In genomic region chr3:49081429-49081828, GRCh38 we compare ENCODE assay signal across 2 cellular contexts.
TF ChIP-seq lines count a peak whose summit lies in the region.

No MANE protein-coding gene starts in this region.

TF ChIP-seq in GM23338, 12 proteins besides CTCF, POLR2A, EP300 and RAD21 (continued from another document):
- no peak for TF ChIP-seq REST (IDR thresholded peaks at IDR 0.05; ENCODE audit: unreplicated experiment)
- no peak for TF ChIP-seq EZH2 (IDR thresholded peaks at IDR 0.05; ENCODE audit: low read depth, unreplicated experiment)
- no peak for TF ChIP-seq NANOG (IDR thresholded peaks at IDR 0.05; ENCODE audit: borderline replicate concordance)
- TF ChIP-seq, protein P1, sequence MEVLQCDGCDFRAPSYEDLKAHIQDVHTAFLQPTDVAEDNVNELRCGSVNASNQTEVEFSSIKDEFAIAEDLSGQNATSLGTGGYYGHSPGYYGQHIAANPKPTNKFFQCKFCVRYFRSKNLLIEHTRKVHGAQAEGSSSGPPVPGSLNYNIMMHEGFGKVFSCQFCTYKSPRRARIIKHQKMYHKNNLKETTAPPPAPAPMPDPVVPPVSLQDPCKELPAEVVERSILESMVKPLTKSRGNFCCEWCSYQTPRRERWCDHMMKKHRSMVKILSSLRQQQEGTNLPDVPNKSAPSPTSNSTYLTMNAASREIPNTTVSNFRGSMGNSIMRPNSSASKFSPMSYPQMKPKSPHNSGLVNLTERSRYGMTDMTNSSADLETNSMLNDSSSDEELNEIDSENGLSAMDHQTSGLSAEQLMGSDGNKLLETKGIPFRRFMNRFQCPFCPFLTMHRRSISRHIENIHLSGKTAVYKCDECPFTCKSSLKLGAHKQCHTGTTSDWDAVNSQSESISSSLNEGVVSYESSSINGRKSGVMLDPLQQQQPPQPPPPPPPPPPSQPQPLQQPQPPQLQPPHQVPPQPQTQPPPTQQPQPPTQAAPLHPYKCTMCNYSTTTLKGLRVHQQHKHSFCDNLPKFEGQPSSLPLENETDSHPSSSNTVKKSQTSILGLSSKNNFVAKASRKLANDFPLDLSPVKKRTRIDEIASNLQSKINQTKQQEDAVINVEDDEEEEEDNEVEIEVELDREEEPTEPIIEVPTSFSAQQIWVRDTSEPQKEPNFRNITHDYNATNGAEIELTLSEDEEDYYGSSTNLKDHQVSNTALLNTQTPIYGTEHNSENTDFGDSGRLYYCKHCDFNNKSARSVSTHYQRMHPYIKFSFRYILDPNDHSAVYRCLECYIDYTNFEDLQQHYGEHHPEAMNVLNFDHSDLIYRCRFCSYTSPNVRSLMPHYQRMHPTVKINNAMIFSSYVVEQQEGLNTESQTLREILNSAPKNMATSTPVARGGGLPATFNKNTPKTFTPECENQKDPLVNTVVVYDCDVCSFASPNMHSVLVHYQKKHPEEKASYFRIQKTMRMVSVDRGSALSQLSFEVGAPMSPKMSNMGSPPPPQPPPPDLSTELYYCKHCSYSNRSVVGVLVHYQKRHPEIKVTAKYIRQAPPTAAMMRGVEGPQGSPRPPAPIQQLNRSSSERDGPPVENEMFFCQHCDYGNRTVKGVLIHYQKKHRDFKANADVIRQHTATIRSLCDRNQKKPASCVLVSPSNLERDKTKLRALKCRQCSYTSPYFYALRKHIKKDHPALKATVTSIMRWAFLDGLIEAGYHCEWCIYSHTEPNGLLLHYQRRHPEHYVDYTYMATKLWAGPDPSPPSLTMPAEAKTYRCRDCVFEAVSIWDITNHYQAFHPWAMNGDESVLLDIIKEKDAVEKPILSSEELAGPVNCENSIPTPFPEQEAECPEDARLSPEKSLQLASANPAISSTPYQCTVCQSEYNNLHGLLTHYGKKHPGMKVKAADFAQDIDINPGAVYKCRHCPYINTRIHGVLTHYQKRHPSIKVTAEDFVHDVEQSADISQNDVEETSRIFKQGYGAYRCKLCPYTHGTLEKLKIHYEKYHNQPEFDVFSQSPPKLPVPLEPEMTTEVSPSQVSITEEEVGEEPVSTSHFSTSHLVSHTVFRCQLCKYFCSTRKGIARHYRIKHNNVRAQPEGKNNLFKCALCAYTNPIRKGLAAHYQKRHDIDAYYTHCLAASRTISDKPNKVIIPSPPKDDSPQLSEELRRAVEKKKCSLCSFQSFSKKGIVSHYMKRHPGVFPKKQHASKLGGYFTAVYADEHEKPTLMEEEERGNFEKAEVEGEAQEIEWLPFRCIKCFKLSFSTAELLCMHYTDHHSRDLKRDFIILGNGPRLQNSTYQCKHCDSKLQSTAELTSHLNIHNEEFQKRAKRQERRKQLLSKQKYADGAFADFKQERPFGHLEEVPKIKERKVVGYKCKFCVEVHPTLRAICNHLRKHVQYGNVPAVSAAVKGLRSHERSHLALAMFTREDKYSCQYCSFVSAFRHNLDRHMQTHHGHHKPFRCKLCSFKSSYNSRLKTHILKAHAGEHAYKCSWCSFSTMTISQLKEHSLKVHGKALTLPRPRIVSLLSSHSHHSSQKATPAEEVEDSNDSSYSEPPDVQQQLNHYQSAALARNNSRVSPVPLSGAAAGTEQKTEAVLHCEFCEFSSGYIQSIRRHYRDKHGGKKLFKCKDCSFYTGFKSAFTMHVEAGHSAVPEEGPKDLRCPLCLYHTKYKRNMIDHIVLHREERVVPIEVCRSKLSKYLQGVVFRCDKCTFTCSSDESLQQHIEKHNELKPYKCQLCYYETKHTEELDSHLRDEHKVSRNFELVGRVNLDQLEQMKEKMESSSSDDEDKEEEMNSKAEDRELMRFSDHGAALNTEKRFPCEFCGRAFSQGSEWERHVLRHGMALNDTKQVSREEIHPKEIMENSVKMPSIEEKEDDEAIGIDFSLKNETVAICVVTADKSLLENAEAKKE (CRISPR knock-in tag; IDR thresholded peaks at IDR 0.05), result no peak
- TF ChIP-seq JUNB (IDR thresholded peaks at IDR 0.05; ENCODE audit: unreplicated experiment), result no peak

TF ChIP-seq in WTC11, 78 proteins besides CTCF, POLR2A, EP300 and RAD21 (continued from another document):
- TF ChIP-seq ZNF532 (CRISPR knock-in tag; IDR thresholded peaks at IDR 0.05; ENCODE audit: borderline replicate concordance) (no peak), IRF2 (CRISPR knock-in tag; IDR thresholded peaks at IDR 0.05; ENCODE audit: borderline replicate concordance, low read depth) (no peak), HMGA2 (CRISPR knock-in tag; IDR thresholded peaks at IDR 0.05) (no peak), E2F4 (CRISPR knock-in tag; IDR thresholded peaks at IDR 0.05; ENCODE audit: borderline replicate concordance, low read depth) (no peak), NFE2L1 (CRISPR knock-in tag; IDR thresholded peaks at IDR 0.05) (no peak), TP53 (CRISPR knock-in tag; IDR thresholded peaks at IDR 0.05) (no peak), FOXP1 (CRISPR knock-in tag; IDR thresholded peaks at IDR 0.05; ENCODE audit: borderline replicate concordance) (no peak), KAT7 (CRISPR knock-in tag; IDR thresholded peaks at IDR 0.05; ENCODE audit: borderline replicate concordance) (no peak), GABPB1 (CRISPR knock-in tag; IDR thresholded peaks at IDR 0.05) (no peak)
- TF ChIP-seq, protein P2, sequence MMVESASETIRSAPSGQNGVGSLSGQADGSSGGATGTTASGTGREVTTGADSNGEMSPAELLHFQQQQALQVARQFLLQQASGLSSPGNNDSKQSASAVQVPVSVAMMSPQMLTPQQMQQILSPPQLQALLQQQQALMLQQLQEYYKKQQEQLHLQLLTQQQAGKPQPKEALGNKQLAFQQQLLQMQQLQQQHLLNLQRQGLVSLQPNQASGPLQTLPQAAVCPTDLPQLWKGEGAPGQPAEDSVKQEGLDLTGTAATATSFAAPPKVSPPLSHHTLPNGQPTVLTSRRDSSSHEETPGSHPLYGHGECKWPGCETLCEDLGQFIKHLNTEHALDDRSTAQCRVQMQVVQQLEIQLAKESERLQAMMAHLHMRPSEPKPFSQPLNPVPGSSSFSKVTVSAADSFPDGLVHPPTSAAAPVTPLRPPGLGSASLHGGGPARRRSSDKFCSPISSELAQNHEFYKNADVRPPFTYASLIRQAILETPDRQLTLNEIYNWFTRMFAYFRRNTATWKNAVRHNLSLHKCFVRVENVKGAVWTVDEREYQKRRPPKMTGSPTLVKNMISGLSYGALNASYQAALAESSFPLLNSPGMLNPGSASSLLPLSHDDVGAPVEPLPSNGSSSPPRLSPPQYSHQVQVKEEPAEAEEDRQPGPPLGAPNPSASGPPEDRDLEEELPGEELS (CRISPR knock-in tag; IDR thresholded peaks at IDR 0.05), result no peak
- TF ChIP-seq, protein P3, sequence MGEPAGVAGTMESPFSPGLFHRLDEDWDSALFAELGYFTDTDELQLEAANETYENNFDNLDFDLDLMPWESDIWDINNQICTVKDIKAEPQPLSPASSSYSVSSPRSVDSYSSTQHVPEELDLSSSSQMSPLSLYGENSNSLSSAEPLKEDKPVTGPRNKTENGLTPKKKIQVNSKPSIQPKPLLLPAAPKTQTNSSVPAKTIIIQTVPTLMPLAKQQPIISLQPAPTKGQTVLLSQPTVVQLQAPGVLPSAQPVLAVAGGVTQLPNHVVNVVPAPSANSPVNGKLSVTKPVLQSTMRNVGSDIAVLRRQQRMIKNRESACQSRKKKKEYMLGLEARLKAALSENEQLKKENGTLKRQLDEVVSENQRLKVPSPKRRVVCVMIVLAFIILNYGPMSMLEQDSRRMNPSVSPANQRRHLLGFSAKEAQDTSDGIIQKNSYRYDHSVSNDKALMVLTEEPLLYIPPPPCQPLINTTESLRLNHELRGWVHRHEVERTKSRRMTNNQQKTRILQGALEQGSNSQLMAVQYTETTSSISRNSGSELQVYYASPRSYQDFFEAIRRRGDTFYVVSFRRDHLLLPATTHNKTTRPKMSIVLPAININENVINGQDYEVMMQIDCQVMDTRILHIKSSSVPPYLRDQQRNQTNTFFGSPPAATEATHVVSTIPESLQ (CRISPR knock-in tag; IDR thresholded peaks at IDR 0.05), result no peak
- TF ChIP-seq, protein P4, sequence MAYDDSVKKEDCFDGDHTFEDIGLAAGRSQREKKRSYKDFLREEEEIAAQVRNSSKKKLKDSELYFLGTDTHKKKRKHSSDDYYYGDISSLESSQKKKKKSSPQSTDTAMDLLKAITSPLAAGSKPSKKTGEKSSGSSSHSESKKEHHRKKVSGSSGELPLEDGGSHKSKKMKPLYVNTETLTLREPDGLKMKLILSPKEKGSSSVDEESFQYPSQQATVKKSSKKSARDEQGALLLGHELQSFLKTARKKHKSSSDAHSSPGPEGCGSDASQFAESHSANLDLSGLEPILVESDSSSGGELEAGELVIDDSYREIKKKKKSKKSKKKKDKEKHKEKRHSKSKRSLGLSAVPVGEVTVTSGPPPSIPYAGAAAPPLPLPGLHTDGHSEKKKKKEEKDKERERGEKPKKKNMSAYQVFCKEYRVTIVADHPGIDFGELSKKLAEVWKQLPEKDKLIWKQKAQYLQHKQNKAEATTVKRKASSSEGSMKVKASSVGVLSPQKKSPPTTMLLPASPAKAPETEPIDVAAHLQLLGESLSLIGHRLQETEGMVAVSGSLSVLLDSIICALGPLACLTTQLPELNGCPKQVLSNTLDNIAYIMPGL (CRISPR knock-in tag; IDR thresholded peaks at IDR 0.05), result no peak
